ENCODE assay signal across 11 cellular contexts in genomic region chr16:49835116-49835880, GRCh38. TPM values are rescaled to one million over a fixed set of nuclear protein-coding genes. Genes with fewer than 3 reads are reported as not detected.
DNase-seq lines count a peak whose midpoint lies in the region; ATAC-seq and TF ChIP-seq lines count a peak whose summit lies in the region.
"Had no signal": no experiment of that assay in that cellular context is flagged by ENCODE, and none has a peak within 500 bp of the region (broad histone marks: within the 10 kb centered on the region; RNA-seq: fewer than 3 reads in every experiment).

No MANE protein-coding gene starts in this region.

- H3K36me3 Mint-ChIP-seq in MCF 10A (ENCODE audit: insufficient read depth, unreplicated experiment) = no peaks in the 10 kb centered on the region

- H3K9me3 Mint-ChIP-seq in MCF 10A (ENCODE audit: unreplicated experiment) = no peaks in the 10 kb centered on the region

- H3K4me3 ChIP-seq in breast epithelium (peak overlapping the region in 1 of 3 donors; percentile 34), right cardiac atrium (ENCODE audit: low read length) (no peak overlapping the region), parathyroid adenoma (ENCODE audit: low read depth, low read length) (no peak overlapping the region), urinary bladder (ENCODE audit: low read depth, low read length) (no peak overlapping the region)
- H3K4me3 ChIP-seq: PC-9 had no signal

- 43% methylated on average over 16 of the region's 16 CpGs for whole genome bisulfite sequencing in right cardiac atrium
- 33% methylated on average over 16 of the region's 16 CpGs for WGBS in urinary bladder

- H3K4me1 Mint-ChIP-seq in MCF 10A (ENCODE audit: insufficient read depth, unreplicated experiment) = no peaks in the 10 kb centered on the region

- peak overlapping the region; percentile 73 to 89 for H3K27ac ChIP-seq in breast epithelium
- peak overlapping the region; percentile 61 for H3K27ac ChIP-seq in right cardiac atrium (ENCODE audit: low read length)
- peak overlapping the region; percentile 54 for H3K27ac ChIP-seq in parathyroid adenoma
- peak overlapping the region; percentile 86 for H3K27ac ChIP-seq in urinary bladder (ENCODE audit: low read depth)
- H3K27ac ChIP-seq: KMS-11, PC-9 had no signal

- no peak overlapping the region for H3K27ac Mint-ChIP-seq in MCF 10A (ENCODE audit: low read depth, unreplicated experiment)

- H3K27me3 ChIP-seq in breast epithelium = no peaks in the 10 kb centered on the region
- H3K27me3 ChIP-seq in right cardiac atrium (ENCODE audit: control insufficient read depth, insufficient read depth) = no peaks in the 10 kb centered on the region
- H3K27me3 ChIP-seq in parathyroid adenoma (ENCODE audit: control insufficient read depth, insufficient read depth, low read length) = no peaks in the 10 kb centered on the region

- no peak for TF ChIP-seq POLR2A in breast epithelium (IDR thresholded peaks at IDR 0.05)

- ATAC-seq in right cardiac atrium (peak in 1 of 2 donors; percentile 4), HG03521 (IDR thresholded peaks at IDR 0.05; ENCODE audit: unreplicated experiment) (no peak)

- no peak overlapping the region for H3K4me2 ChIP-seq in parathyroid adenoma (ENCODE audit: low read length)
- H3K4me2 ChIP-seq: KMS-11, PC-9 had no signal

- no peak overlapping the region for H2AFZ ChIP-seq in parathyroid adenoma
- H2AFZ ChIP-seq: PC-9 had no signal

- no peak for TF ChIP-seq CTCF in breast epithelium (IDR thresholded peaks at IDR 0.05)
- no peak for TF ChIP-seq CTCF in MCF 10A (IDR thresholded peaks at IDR 0.05; ENCODE audit: unreplicated experiment)
- no peak for TF ChIP-seq CTCF in parathyroid adenoma (IDR thresholded peaks at IDR 0.05)

- peaks cover 20% of the 10 kb centered on the region for H3K27me3 Mint-ChIP-seq in MCF 10A (ENCODE audit: insufficient read depth, unreplicated experiment)

- H3K79me2 ChIP-seq in parathyroid adenoma = peaks cover 10% of the 10 kb centered on the region

- intact Hi-C loops in breast epithelium (cut with DNase I; ENCODE audit: low total_unique reads) = no loop called here
- intact Hi-C loops in MCF 10A (cut with micrococcal nuclease) = no loop called here
- intact Hi-C loops in right cardiac atrium (cut with DNase I) = loop anchor here in 1 of 4 donors (10.0 kb wide), 1 partner anchor 80 kb away; no protein-coding TSS in a partner anchor

- H3K36me3 ChIP-seq in breast epithelium = no peaks in the 10 kb centered on the region
- no peaks in the 10 kb centered on the region for H3K36me3 ChIP-seq in parathyroid adenoma (ENCODE audit: control insufficient read depth, insufficient read depth, low read length)
- H3K36me3 ChIP-seq in urinary bladder (ENCODE audit: insufficient read depth) = no peaks in the 10 kb centered on the region

- H3K4me1 ChIP-seq in breast epithelium = peaks cover 0 to 6% of the 10 kb centered on the region in 2 donors
- H3K4me1 ChIP-seq in right cardiac atrium (ENCODE audit: control insufficient read depth, insufficient read depth, low read length) = peaks cover 36% of the 10 kb centered on the region
- H3K4me1 ChIP-seq in parathyroid adenoma = peaks cover 7% of the 10 kb centered on the region
- H3K4me1 ChIP-seq in urinary bladder (ENCODE audit: insufficient read depth) = no peaks in the 10 kb centered on the region

- CTCF ChIA-PET in MCF 10A (lab: Yijun Ruan, JAX) = no interaction called here

- H3K4me3 Mint-ChIP-seq in MCF 10A (ENCODE audit: unreplicated experiment) = no peak overlapping the region

- DNase-seq in breast epithelium (ENCODE audit: low spot score in 2 of 2) = no peak
- DNase-seq in MCF 10A (ENCODE audit: unreplicated experiment) = no peak
- peak; percentile 39 to 85 (median 79) for DNase-seq in right cardiac atrium
- no peak for DNase-seq in RPMI8226
- no peak for DNase-seq in NCI-H1694 (lab: John Stamatoyannopoulos, UW)
- DNase-seq: activated T-cell treated with anti-CD3 and anti-CD28 coated beads, Interleukin-2, amount 50 U/mL, for 1 hour; PC-9 had no signal

- H3K9ac ChIP-seq in parathyroid adenoma = no peak overlapping the region
- H3K9ac ChIP-seq: KMS-11 had no signal

- H3K9me3 ChIP-seq in breast epithelium (no peaks in the 10 kb centered on the region), right cardiac atrium (ENCODE audit: control insufficient read depth, low read length) (no peaks in the 10 kb centered on the region), parathyroid adenoma (ENCODE audit: control insufficient read depth, low read length) (no peaks in the 10 kb centered on the region)

- no TSS peak for BruUV-seq in MCF 10A (replicated peaks; lab: Mats Ljungman, UMichigan)

- POLR2A ChIA-PET in MCF 10A (lab: Yijun Ruan, JAX) = no interaction called here

RNA-seq across cellular contexts. Expression of gene ZNF423, which starts 20.6 kb away (rescaled TPM):
- total RNA-seq in breast epithelium = 1 to 10 TPM; 4.7 to 8.0 (median 5.9) TPM
- total RNA-seq in MCF 10A (2022) = not detected in 2 replicates
- total RNA-seq in right cardiac atrium = 10 to 100 TPM; 11.4 to 22.2 (median 14.6) TPM
- 5.5 TPM for polyA plus RNA-seq in right cardiac atrium
- total RNA-seq in urinary bladder = 14.0 TPM
- 6.4 TPM for polyA plus RNA-seq in urinary bladder
- total RNA-seq: PC-9 had no signal

Comparison
In these comparisons a context has a peak if more than half of its experiments do, and no peak if none do; other contexts are left out.
1. DNase-seq: peak in right cardiac atrium (3 of 3); none in breast epithelium (0 of 2), MCF 10A (single experiment), RPMI8226 (single experiment) and NCI-H1694 (single experiment).
2. Peak in every context shown above with its lines, with median percentiles within 50 percentile points of each other: H3K27ac ChIP-seq.